1 cellular context compared by ENCODE assay signal in genomic region chr9:107312651-107313050, GRCh38.
TF ChIP-seq lines count a peak whose summit lies in the region.

No MANE protein-coding gene starts in this region.

TF ChIP-seq in SK-N-SH treated with all-trans-retinoic acid at 6 μM for 48 hours, 23 proteins besides CTCF, POLR2A, EP300 and RAD21 (continued from another document):
- TF ChIP-seq POU6F1 (CRISPR knock-in tag; IDR thresholded peaks at IDR 0.05; ENCODE audit: borderline replicate concordance, low read depth) = no peak
- TF ChIP-seq TOX (CRISPR knock-in tag; IDR thresholded peaks at IDR 0.05; ENCODE audit: borderline replicate concordance) = no peak
- TF ChIP-seq ZFP3 (CRISPR knock-in tag; IDR thresholded peaks at IDR 0.05) = no peak
- TF ChIP-seq ZFP30 (CRISPR knock-in tag; IDR thresholded peaks at IDR 0.05) = no peak
